In genomic region chr20:49420811-49421295, GRCh38 we compare ENCODE assay signal across 19 cellular contexts.
A peak's percentile ranks its signal among the peaks of the same experiment; 100 is the strongest.
DNase-seq lines count a peak whose midpoint lies in the region; ATAC-seq, FAIRE-seq and TF ChIP-seq lines count a peak whose summit lies in the region.
"Had no signal": no experiment of that assay in that cellular context is flagged by ENCODE, and none has a peak within 500 bp of the region (broad histone marks: within the 10 kb centered on the region; RNA-seq: fewer than 3 reads in every experiment).

No MANE protein-coding gene starts in this region.

- no peaks in the 10 kb centered on the region for H4K20me1 ChIP-seq in mammary epithelial cell (ENCODE audit: insufficient read depth, low read length)

- 82% methylated on average over 5 of the region's 6 CpGs for WGBS in mammary epithelial cell (ENCODE audit: low coverage, missing lambda C conversion rate)
- WGBS in prostate gland: 59% methylated on average over 6 of the region's 6 CpGs

- peak overlapping the region; percentile 41; the same call in 1 of the 2 replicates for H3K27ac ChIP-seq in C4-2B
- H3K27ac ChIP-seq in mammary epithelial cell (ENCODE audit: insufficient read depth, low read depth, low read length): peak overlapping the region; percentile 45
- H3K27ac ChIP-seq in prostate gland: peak overlapping the region; percentile 29 to 79
- H3K27ac ChIP-seq: body of pancreas, left lung had no signal

- TF ChIP-seq POLR2A in prostate gland (IDR thresholded peaks at IDR 0.05): no peak
- TF ChIP-seq POLR2A in GM12891 (IDR thresholded peaks at IDR 0.05; ENCODE audit: low read depth, low read length): no peak

- peak overlapping the region; percentile 54 for H3K4me2 ChIP-seq in mammary epithelial cell (ENCODE audit: insufficient read depth, low read depth, low read length)

- intact Hi-C loops in mammary epithelial cell (cut with micrococcal nuclease) (loop anchor here (5.0 kb wide), 1 partner anchor 74 kb away; no protein-coding TSS in a partner anchor), left ventricle myocardium superior (cut with micrococcal nuclease) (no loop called here), prostate gland (cut with DNase I) (no loop called here)

- H3K4me1 ChIP-seq in mammary epithelial cell (ENCODE audit: insufficient read depth, low read length): peaks cover 18% of the 10 kb centered on the region
- peaks cover 8% of the 10 kb centered on the region for H3K4me1 ChIP-seq in prostate gland (replicated peaks)
- H3K4me1 ChIP-seq: body of pancreas, left lung had no signal

- H3K36me3 ChIP-seq in mammary epithelial cell (ENCODE audit: insufficient read depth, low read length) (no peaks in the 10 kb centered on the region), prostate gland (no peaks in the 10 kb centered on the region)
- H3K36me3 ChIP-seq: left lung, Peyer's patch had no signal

- H3K4me3 ChIP-seq in mammary epithelial cell (replicated peaks in 1 of 3; ENCODE audit: insufficient read depth in 1 of 3, low read depth in 2 of 3, low read length in 3 of 3): no peak overlapping the region
- H3K4me3 ChIP-seq in prostate gland: no peak overlapping the region
- H3K4me3 ChIP-seq: body of pancreas, left lung, Peyer's patch had no signal

- no peak overlapping the region for H3K9ac ChIP-seq in mammary epithelial cell (ENCODE audit: insufficient read depth, low read length)

- in situ Hi-C loops in mammary epithelial cell (cut with MboI; ENCODE audit: low sequenced_read_pairs in 2 of 2): no loop called here

- H3K9me3 ChIP-seq in mammary epithelial cell (replicated peaks; ENCODE audit: insufficient read depth, low read length): no peaks in the 10 kb centered on the region
- H3K9me3 ChIP-seq in prostate gland: no peaks in the 10 kb centered on the region
- H3K9me3 ChIP-seq: body of pancreas, left lung, Peyer's patch had no signal

- H3K27me3 ChIP-seq in mammary epithelial cell (ENCODE audit: insufficient read depth, low read length): peaks cover 2% of the 10 kb centered on the region
- H3K27me3 ChIP-seq in prostate gland (replicated peaks; ENCODE audit: insufficient read depth): no peaks in the 10 kb centered on the region
- H3K27me3 ChIP-seq: body of pancreas, Peyer's patch had no signal

- DNase-seq in mammary epithelial cell (no peak), left ventricle myocardium superior (no peak), prostate gland (ENCODE audit: low spot score) (no peak), GM12891 (ENCODE audit: insufficient read length, low spot score) (no peak), ureter (ENCODE audit: low spot score) (no peak)
- no peak for DNase-seq in stimulated activated naive CD4-positive, alpha-beta T cell treated with Interleukin-2 at 50 U/mL for 16 hours (lab: John Stamatoyannopoulos, UW)
- DNase-seq: activated CD4-positive, alpha-beta T cell treated with anti-CD3 and anti-CD28 coated beads, Interleukin-2, amount 10 ng/mL, durations not matched to agents 7 days and 5 days; activated T-cell treated with anti-CD3 and anti-CD28 coated beads for 4 hours; DMS153; H7; KG1; left lung; naive B cell; NCI-H526 treated with DMSO at 0.1 percent for 48 hours; Peyer's patch had no signal

- BruUV-seq in mammary epithelial cell (replicated peaks; lab: Mats Ljungman, UMichigan): no TSS peak

- CTCF ChIA-PET in mammary epithelial cell (lab: Charles Lee; ENCODE audit: low non-redundant PET): no interaction called here

- TF ChIP-seq CTCF in C4-2B (conservative IDR thresholded peaks at IDR 0.05): no peak
- TF ChIP-seq CTCF in mammary epithelial cell (conservative IDR thresholded peaks at IDR 0.05 in 1 of 2, IDR thresholded peaks at IDR 0.05 in 1 of 2; ENCODE audit: extremely low read depth in 1 of 2, insufficient read depth in 1 of 2, low read depth in 1 of 2, low read length in 2 of 2): no peak
- TF ChIP-seq CTCF in prostate gland (IDR thresholded peaks at IDR 0.05): no peak

- H2AFZ ChIP-seq in mammary epithelial cell (ENCODE audit: low read depth, low read length): no peak overlapping the region

- H3K79me2 ChIP-seq in mammary epithelial cell (ENCODE audit: insufficient read depth, low read length): no peaks in the 10 kb centered on the region

- dilution Hi-C loops in mammary epithelial cell (cut with HindIII; ENCODE audit: low sequenced_read_pairs): loop anchor here (5.0 kb wide), 3 partner anchors 39 to 79 kb away; no protein-coding TSS in a partner anchor

- ATAC-seq in left ventricle myocardium superior (peak; percentile 45), GM18867 (IDR thresholded peaks at IDR 0.05; ENCODE audit: unreplicated experiment) (no peak)
- ATAC-seq: body of pancreas; left lung; stimulated activated memory B cell treated with anti-CD40 and anti-IgM and Interleukin-4, amounts not matched to agents 10 μg/mL and 1 μg/mL and 100 μg/mL, for 72 hours had no signal

- no peak for FAIRE-seq in GM12891 (lab: Jason Lieb, UNC)

TF ChIP-seq in GM12891, 5 proteins besides CTCF, POLR2A, EP300 and RAD21:
- no peak for TF ChIP-seq POLR2AphosphoS5 (IDR thresholded peaks at IDR 0.05; ENCODE audit: low read depth, low read length)
- TF ChIP-seq SPI1 (IDR thresholded peaks at IDR 0.05; ENCODE audit: low read depth, low read length): no peak
- TF ChIP-seq TAF1 (IDR thresholded peaks at IDR 0.05; ENCODE audit: low read depth, low read length): no peak
- no peak for TF ChIP-seq POU2F2 (IDR thresholded peaks at IDR 0.05; ENCODE audit: low read depth, low read length)
- no peak for TF ChIP-seq PAX5 (IDR thresholded peaks at IDR 0.05; ENCODE audit: insufficient read depth, low read length, severe bottlenecking)
